1 cellular context compared by ENCODE assay signal in the genomic region with DNA sequence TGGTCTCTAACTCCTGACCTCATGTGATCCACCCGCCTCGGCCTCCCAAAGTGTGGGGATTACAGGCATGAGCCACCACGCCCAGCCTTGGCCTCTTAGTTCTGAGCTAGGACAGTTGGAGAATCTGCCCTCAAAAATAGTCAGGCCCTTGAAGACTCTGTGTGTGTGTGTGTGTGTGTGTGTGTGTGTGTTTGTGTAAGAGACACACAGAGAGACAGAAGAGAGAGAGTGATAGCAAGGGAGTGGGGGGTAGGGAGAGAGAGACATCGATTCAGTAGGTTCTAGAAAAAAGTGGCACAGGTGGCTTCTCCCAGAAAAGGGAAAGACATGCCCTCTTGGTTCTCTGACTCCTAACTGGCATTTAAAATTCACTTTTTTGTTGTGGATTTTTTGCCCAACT.
TF ChIP-seq lines count a peak whose summit lies in the region.

No MANE protein-coding gene starts in this region.

TF ChIP-seq in K562, 482 proteins besides CTCF, POLR2A, EP300 and RAD21:
- TF ChIP-seq, protein P1, sequence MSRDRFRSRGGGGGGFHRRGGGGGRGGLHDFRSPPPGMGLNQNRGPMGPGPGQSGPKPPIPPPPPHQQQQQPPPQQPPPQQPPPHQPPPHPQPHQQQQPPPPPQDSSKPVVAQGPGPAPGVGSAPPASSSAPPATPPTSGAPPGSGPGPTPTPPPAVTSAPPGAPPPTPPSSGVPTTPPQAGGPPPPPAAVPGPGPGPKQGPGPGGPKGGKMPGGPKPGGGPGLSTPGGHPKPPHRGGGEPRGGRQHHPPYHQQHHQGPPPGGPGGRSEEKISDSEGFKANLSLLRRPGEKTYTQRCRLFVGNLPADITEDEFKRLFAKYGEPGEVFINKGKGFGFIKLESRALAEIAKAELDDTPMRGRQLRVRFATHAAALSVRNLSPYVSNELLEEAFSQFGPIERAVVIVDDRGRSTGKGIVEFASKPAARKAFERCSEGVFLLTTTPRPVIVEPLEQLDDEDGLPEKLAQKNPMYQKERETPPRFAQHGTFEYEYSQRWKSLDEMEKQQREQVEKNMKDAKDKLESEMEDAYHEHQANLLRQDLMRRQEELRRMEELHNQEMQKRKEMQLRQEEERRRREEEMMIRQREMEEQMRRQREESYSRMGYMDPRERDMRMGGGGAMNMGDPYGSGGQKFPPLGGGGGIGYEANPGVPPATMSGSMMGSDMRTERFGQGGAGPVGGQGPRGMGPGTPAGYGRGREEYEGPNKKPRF (IDR thresholded peaks at IDR 0.05; ENCODE audit: low read depth, low read length): no peak
- no peak for TF ChIP-seq ZBTB17 (CRISPR knock-in tag; IDR thresholded peaks at IDR 0.05)
- TF ChIP-seq, protein P2, sequence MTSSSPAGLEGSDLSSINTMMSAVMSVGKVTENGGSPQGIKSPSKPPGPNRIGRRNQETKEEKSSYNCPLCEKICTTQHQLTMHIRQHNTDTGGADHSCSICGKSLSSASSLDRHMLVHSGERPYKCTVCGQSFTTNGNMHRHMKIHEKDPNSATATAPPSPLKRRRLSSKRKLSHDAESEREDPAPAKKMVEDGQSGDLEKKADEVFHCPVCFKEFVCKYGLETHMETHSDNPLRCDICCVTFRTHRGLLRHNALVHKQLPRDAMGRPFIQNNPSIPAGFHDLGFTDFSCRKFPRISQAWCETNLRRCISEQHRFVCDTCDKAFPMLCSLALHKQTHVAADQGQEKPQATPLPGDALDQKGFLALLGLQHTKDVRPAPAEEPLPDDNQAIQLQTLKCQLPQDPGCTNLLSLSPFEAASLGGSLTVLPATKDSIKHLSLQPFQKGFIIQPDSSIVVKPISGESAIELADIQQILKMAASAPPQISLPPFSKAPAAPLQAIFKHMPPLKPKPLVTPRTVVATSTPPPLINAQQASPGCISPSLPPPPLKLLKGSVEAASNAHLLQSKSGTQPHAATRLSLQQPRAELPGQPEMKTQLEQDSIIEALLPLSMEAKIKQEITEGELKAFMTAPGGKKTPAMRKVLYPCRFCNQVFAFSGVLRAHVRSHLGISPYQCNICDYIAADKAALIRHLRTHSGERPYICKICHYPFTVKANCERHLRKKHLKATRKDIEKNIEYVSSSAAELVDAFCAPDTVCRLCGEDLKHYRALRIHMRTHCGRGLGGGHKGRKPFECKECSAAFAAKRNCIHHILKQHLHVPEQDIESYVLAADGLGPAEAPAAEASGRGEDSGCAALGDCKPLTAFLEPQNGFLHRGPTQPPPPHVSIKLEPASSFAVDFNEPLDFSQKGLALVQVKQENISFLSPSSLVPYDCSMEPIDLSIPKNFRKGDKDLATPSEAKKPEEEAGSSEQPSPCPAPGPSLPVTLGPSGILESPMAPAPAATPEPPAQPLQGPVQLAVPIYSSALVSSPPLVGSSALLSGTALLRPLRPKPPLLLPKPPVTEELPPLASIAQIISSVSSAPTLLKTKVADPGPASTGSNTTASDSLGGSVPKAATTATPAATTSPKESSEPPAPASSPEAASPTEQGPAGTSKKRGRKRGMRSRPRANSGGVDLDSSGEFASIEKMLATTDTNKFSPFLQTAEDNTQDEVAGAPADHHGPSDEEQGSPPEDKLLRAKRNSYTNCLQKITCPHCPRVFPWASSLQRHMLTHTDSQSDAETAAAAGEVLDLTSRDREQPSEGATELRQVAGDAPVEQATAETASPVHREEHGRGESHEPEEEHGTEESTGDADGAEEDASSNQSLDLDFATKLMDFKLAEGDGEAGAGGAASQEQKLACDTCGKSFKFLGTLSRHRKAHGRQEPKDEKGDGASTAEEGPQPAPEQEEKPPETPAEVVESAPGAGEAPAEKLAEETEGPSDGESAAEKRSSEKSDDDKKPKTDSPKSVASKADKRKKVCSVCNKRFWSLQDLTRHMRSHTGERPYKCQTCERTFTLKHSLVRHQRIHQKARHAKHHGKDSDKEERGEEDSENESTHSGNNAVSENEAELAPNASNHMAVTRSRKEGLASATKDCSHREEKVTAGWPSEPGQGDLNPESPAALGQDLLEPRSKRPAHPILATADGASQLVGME (CRISPR knock-in tag; IDR thresholded peaks at IDR 0.05): no peak
